Comparison of ENCODE assay signal across 22 cellular contexts in the genomic region with DNA sequence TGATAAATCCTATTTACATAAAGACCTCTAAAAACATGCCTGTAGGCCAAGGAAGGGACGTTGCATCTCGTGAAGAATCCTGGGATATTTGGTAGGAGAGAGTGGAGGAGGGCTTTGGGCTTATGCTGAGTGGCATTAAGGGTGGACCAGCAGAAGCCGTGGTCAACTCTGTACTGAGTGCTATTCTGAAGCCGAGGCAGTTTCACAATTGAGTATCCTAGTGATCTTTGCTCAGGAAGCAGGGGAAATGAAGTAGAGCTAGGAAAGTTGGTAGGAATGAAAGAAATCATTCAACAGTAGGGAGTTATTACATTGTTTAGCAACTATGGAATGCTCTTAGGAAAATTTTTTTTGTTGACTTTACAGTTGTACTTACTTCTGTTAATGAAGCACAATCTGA. TPM values are rescaled to one million over a fixed set of nuclear protein-coding genes. Genes with fewer than 3 reads are reported as not detected.
DNase-seq lines count a peak whose midpoint lies in the region; ATAC-seq, FAIRE-seq and TF ChIP-seq lines count a peak whose summit lies in the region.
"Had no signal": no experiment of that assay in that cellular context is flagged by ENCODE, and none has a peak within 500 bp of the region (broad histone marks: within the 10 kb centered on the region; RNA-seq: fewer than 3 reads in every experiment).

No MANE protein-coding gene starts in this region.

- no peak for TF ChIP-seq CTCF in activated B cell treated with CpG ODN at 0.5 μM for 24 hours (IDR thresholded peaks at IDR 0.05)
- TF ChIP-seq CTCF in right lobe of liver (IDR thresholded peaks at IDR 0.05) = no peak

- no peak for TF ChIP-seq POLR2A in right lobe of liver (IDR thresholded peaks at IDR 0.05)

- peak; percentile 90 for FAIRE-seq in GM19239 (lab: Jason Lieb, UNC)
- FAIRE-seq: GM12878 had no signal

- ATAC-seq in activated B cell treated with CpG ODN at 0.5 μM for 24 hours (ENCODE audit: low read depth) (no peak), right lobe of liver (peak; percentile 59 to 74 (median 68)), sciatic nerve (peak; percentile 70), HG02981 (IDR thresholded peaks at IDR 0.05; ENCODE audit: unreplicated experiment) (no peak)
- ATAC-seq: GM12878, HCT116, Panc1 had no signal

- H3K36me3 ChIP-seq in right lobe of liver = no peaks in the 10 kb centered on the region
- H3K36me3 ChIP-seq: BE2C had no signal

- no peak for DNase-seq in GM19239 (ENCODE audit: insufficient read length, low spot score)
- DNase-seq in activated B cell treated with CpG ODN at 0.5 μM for 24 hours = no peak
- DNase-seq in right lobe of liver = no peak
- no peak for DNase-seq in sciatic nerve (ENCODE audit: low spot score)
- no peak for DNase-seq in anterior cingulate cortex (lab: John Stamatoyannopoulos, UW)
- DNase-seq in C1 segment of cervical spinal cord (lab: John Stamatoyannopoulos, UW) = no peak
- no peak for DNase-seq in epidermal melanocyte (ENCODE audit: insufficient read length, low spot score)
- DNase-seq: ACHN; BE2C; CD8-positive, alpha-beta memory T cell; GM23248; KBM-7; NCI-H1048; NCI-H345; NCI-H526 treated with DMSO at 0.1 percent for 48 hours; NK-92 treated with Interleukin-12 subunit alpha and Interleukin-12 subunit beta, amount 100 ng/mL, for 24 hours; Right ventricle myocardium superior had no signal

- CTCF ChIA-PET in activated B cell treated with CpG ODN at 0.5 μM for 24 hours (lab: Charles Lee) = interaction anchor here (1.3 kb wide), 1 partner anchor 32 kb away, joined by 4 read pairs; no protein-coding TSS in a partner anchor

- no peaks in the 10 kb centered on the region for H3K36me3 Mint-ChIP-seq in activated B cell treated with CpG ODN at 0.5 μM for 24 hours (ENCODE audit: low read depth)

- no peaks in the 10 kb centered on the region for H3K27me3 ChIP-seq in right lobe of liver
- H3K27me3 ChIP-seq: BE2C had no signal

- peak overlapping the region; percentile 59 for H3K27ac Mint-ChIP-seq in activated B cell treated with CpG ODN at 0.5 μM for 24 hours
- H3K27ac Mint-ChIP-seq: CD8-positive, alpha-beta memory T cell had no signal

- no peak overlapping the region for H3K4me3 ChIP-seq in right lobe of liver
- H3K4me3 ChIP-seq: GM12878, GM23248 had no signal

- WGBS in right lobe of liver (ENCODE audit: insufficient coverage, low coverage, low lambda C conversion rate, missing lambda C conversion rate) = 24% methylated on average over 4 of the region's 4 CpGs

- no peak overlapping the region for H3K4me3 Mint-ChIP-seq in activated B cell treated with CpG ODN at 0.5 μM for 24 hours
- H3K4me3 Mint-ChIP-seq: CD8-positive, alpha-beta memory T cell had no signal

- peaks cover 91% of the 10 kb centered on the region for H3K4me1 Mint-ChIP-seq in activated B cell treated with CpG ODN at 0.5 μM for 24 hours

- H3K9me3 ChIP-seq in right lobe of liver = no peaks in the 10 kb centered on the region
- H3K9me3 ChIP-seq: BE2C had no signal

- no peaks in the 10 kb centered on the region for H3K27me3 Mint-ChIP-seq in activated B cell treated with CpG ODN at 0.5 μM for 24 hours
- H3K27me3 Mint-ChIP-seq: CD8-positive, alpha-beta memory T cell had no signal

- POLR2A ChIA-PET in activated B cell treated with CpG ODN at 0.5 μM for 24 hours (lab: Charles Lee) = interaction anchor here (0.8 to 1.9 kb wide), 4 partner anchors 17 to 51 kb away, joined by 3 to 7 read pairs (median 4); partner anchors contain the start of gene MCTP2

- H3K9me3 Mint-ChIP-seq in activated B cell treated with CpG ODN at 0.5 μM for 24 hours = no peaks in the 10 kb centered on the region
- H3K9me3 Mint-ChIP-seq: CD8-positive, alpha-beta memory T cell had no signal

- no peaks in the 10 kb centered on the region for H3K4me1 ChIP-seq in right lobe of liver
- H3K4me1 ChIP-seq: BE2C had no signal

- intact Hi-C loops in activated B cell treated with CpG ODN at 0.5 μM for 24 hours (cut with micrococcal nuclease) = no loop called here
- intact Hi-C loops in right lobe of liver (cut with DNase I) = no loop called here
- intact Hi-C loops in sciatic nerve (cut with DNase I) = no loop called here

- H3K27ac ChIP-seq in right lobe of liver = no peak overlapping the region
- H3K27ac ChIP-seq: GM23248, HL-60 had no signal

RNA-seq across cellular contexts. Expression of gene MCTP2, which starts 24.2 kb away (rescaled TPM):
- total RNA-seq in activated B cell treated with CpG ODN at 0.5 μM for 24 hours = 46.0 and 54.2 TPM in 2 replicates
- 1 to 10 TPM; 1.8 to 5.3 (median 2.9) TPM for total RNA-seq in right lobe of liver
- 32.3 TPM for total RNA-seq in sciatic nerve

Comparison
In these comparisons a context has a peak if more than half of its experiments do, and no peak if none do; other contexts are left out.
1. ATAC-seq: peak in right lobe of liver (4 of 4) and sciatic nerve (single experiment); none in activated B cell treated with CpG ODN at 0.5 μM for 24 hours (single experiment) and HG02981 (single experiment).